11 cellular contexts compared by ENCODE assay signal in the genomic region with DNA sequence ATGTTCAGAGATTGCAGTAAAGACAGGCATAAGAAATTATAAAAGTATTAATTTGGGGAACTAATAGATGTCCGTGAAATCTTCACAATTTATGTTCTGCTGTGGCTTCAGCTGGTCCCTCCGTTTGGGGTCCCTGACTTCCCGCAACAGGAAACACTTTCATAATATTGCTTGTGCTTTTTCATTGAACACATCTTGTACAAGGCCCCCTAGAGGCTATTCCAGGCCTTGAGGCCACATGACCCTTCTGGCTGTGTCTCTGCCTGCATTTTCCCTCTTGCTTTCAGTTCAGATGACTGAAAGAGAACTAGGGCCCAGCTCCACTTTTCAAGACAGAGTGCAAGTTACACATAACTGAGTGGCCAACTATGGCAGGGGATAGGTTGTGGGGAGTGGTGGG. TPM values are rescaled to one million over a fixed set of nuclear protein-coding genes. Genes with fewer than 3 reads are reported as not detected.
DNase-seq lines count a peak whose midpoint lies in the region; ATAC-seq and TF ChIP-seq lines count a peak whose summit lies in the region.
"Had no signal": no experiment of that assay in that cellular context is flagged by ENCODE, and none has a peak within 500 bp of the region (broad histone marks: within the 10 kb centered on the region; RNA-seq: fewer than 3 reads in every experiment).

No MANE protein-coding gene starts in this region.

- H2AK5ac ChIP-seq in H9 (ENCODE audit: insufficient read length, low read length) = no peak overlapping the region

- H2BK5ac ChIP-seq in H9 (ENCODE audit: insufficient read length, low read length) = no peak overlapping the region

- H3K27ac ChIP-seq in H9 (ENCODE audit: insufficient read length, low read depth, low read length) = no peak overlapping the region
- H3K27ac ChIP-seq in PC-3 (ENCODE audit: low read length) = peak overlapping the region; percentile 84

- intact Hi-C loops in PC-3 (cut with micrococcal nuclease) = no loop called here

- H4K20me1 ChIP-seq in H9 (ENCODE audit: control insufficient read depth, insufficient read depth, insufficient read length) (no peaks in the 10 kb centered on the region), PC-3 (ENCODE audit: low read length) (no peaks in the 10 kb centered on the region)

- TF ChIP-seq CTCF in H9 (conservative IDR thresholded peaks at IDR 0.05) (peak; percentile 30; the same call in 1 of the 3 replicates), PC-3 (conservative IDR thresholded peaks at IDR 0.05; ENCODE audit: low read depth, low read length) (peak; percentile 42; the same call in 1 of the 2 replicates)

- H3T11ph ChIP-seq in H9 (ENCODE audit: low read length) = no peak overlapping the region

- H2BK20ac ChIP-seq in H9 (ENCODE audit: low read depth, low read length, poor library complexity, severe bottlenecking) = no peak overlapping the region

- H3K79me1 ChIP-seq in H9 (ENCODE audit: insufficient read depth, low read depth, low read length, poor library complexity, severe bottlenecking) = no peaks in the 10 kb centered on the region

- H3K4me3 Mint-ChIP-seq in H9 = no peak overlapping the region

- H2BK15ac ChIP-seq in H9 (ENCODE audit: low read depth, low read length) = no peak overlapping the region

- no TSS peak for BruUV-seq in PC-3 (replicated peaks; lab: Mats Ljungman, UMichigan)

- peak; percentile 16 for DNase-seq in SKM-1 treated with dmso at 0.1 percent for 144 hours (lab: John Stamatoyannopoulos, UW; ENCODE audit: unreplicated experiment)
- no peak for DNase-seq in SKM-1 (lab: John Stamatoyannopoulos, UW; ENCODE audit: unreplicated experiment)
- no peak for DNase-seq in H9
- DNase-seq in PC-3 = no peak
- DNase-seq in kidney tubule cell (ENCODE audit: low spot score) = peak; percentile 6
- no peak for DNase-seq in NCI-H2081 treated with DMSO at 0.1 percent for 48 hours (lab: John Stamatoyannopoulos, UW)
- no peak for DNase-seq in amygdala (lab: John Stamatoyannopoulos, UW)
- DNase-seq: EL, T1000 had no signal

- H2AFZ ChIP-seq in H9 (ENCODE audit: low read length) = no peak overlapping the region
- H2AFZ ChIP-seq in PC-3 (ENCODE audit: low read length) = no peak overlapping the region

- ATAC-seq in PC-3 (no peak), GM21367 (IDR thresholded peaks at IDR 0.05; ENCODE audit: unreplicated experiment) (no peak)
- ATAC-seq: Panc1 had no signal

- no peak overlapping the region for H4K8ac ChIP-seq in H9 (replicated peaks; ENCODE audit: insufficient read length, low read depth, low read length)

- H3K4ac ChIP-seq in H9 (ENCODE audit: low read depth, low read length) = no peak overlapping the region

- no peaks in the 10 kb centered on the region for H3K4me1 ChIP-seq in H9 (ENCODE audit: insufficient read depth, low read length)
- peaks cover 47% of the 10 kb centered on the region for H3K4me1 ChIP-seq in PC-3 (ENCODE audit: insufficient read depth, low read length)

- H3K9ac ChIP-seq in H9 (ENCODE audit: extremely low read depth, insufficient read length, low read length) (no peak overlapping the region), PC-3 (ENCODE audit: low read length) (no peak overlapping the region)

- H3K9me3 ChIP-seq in H9 (ENCODE audit: control insufficient read depth, low read depth, low read length) = peaks cover 11% of the 10 kb centered on the region
- peaks cover 11% of the 10 kb centered on the region; the same call in 1 of the 2 replicates for H3K9me3 ChIP-seq in PC-3 (ENCODE audit: low read length)

- H3K79me2 ChIP-seq in H9 (ENCODE audit: insufficient read depth, low read length) (no peaks in the 10 kb centered on the region), PC-3 (ENCODE audit: low read length) (no peaks in the 10 kb centered on the region)

- no peaks in the 10 kb centered on the region; the same call in 1 of the 2 replicates for H3K27me3 Mint-ChIP-seq in H9 (ENCODE audit: low read depth)

- no peak overlapping the region for H2BK120ac ChIP-seq in H9 (ENCODE audit: low read depth, low read length, poor library complexity, severe bottlenecking)

- no peak overlapping the region for H3K18ac ChIP-seq in H9 (ENCODE audit: insufficient read length, low read depth, low read length)

- H4K5ac ChIP-seq in H9 (ENCODE audit: insufficient read length, low read depth, low read length) = no peak overlapping the region

- no CpG with 5 or more reads among the region's 3 CpGs for WGBS in H9 (ENCODE audit: extremely low coverage, insufficient read length, low lambda C conversion rate)

- no peak overlapping the region for H3K4me2 ChIP-seq in H9 (ENCODE audit: insufficient read depth, insufficient read length, low read length)
- peak overlapping the region; percentile 2; the same call in 1 of the 2 replicates for H3K4me2 ChIP-seq in PC-3 (ENCODE audit: low read length)

- no peaks in the 10 kb centered on the region for H3K9me2 ChIP-seq in PC-3 (replicated peaks; ENCODE audit: low read length)

- no peaks in the 10 kb centered on the region for H3K27me3 ChIP-seq in H9 (ENCODE audit: insufficient read depth, low read length)
- no peaks in the 10 kb centered on the region for H3K27me3 ChIP-seq in PC-3 (ENCODE audit: low read length)

- CTCF ChIA-PET in PC-3 (lab: Charles Lee) = no interaction called here

- peaks cover 14% of the 10 kb centered on the region for H3K36me3 ChIP-seq in PC-3 (ENCODE audit: low read depth, low read length)

- POLR2A ChIA-PET in PC-3 (lab: Charles Lee; ENCODE audit: unreplicated experiment) = no interaction called here

- no peak overlapping the region; a peak in 1 of 7 replicates for H3K27ac Mint-ChIP-seq in H9

- peaks cover 5% of the 10 kb centered on the region for H3F3A ChIP-seq in PC-3 (ENCODE audit: low read length, unreplicated experiment)

- no peak overlapping the region for H3K23ac ChIP-seq in H9 (ENCODE audit: insufficient read length, low read depth, low read length)

- H3K4me3 ChIP-seq in PC-3 (ENCODE audit: low read length) = no peak overlapping the region

- peaks cover 25 to 36% (median 33%) of the 10 kb centered on the region in 3 experiments for H3K36me3 Mint-ChIP-seq in H9 (ENCODE audit: insufficient read depth in 1 of 3, low read depth in 3 of 3)

- H3K23me2 ChIP-seq in H9 (ENCODE audit: insufficient read length, low read depth, low read length, poor library complexity, severe bottlenecking) = no peaks in the 10 kb centered on the region

- H3K4me1 Mint-ChIP-seq in H9 = peaks cover 0 to 7% of the 10 kb centered on the region in 2 experiments; a peak in 2 of 4 replicates

- H4K91ac ChIP-seq in H9 (ENCODE audit: insufficient read length, low read depth, low read length) = no peak overlapping the region

- no peak overlapping the region for H2BK12ac ChIP-seq in H9 (ENCODE audit: insufficient read length, low read depth, low read length)

- no peak overlapping the region for H3K14ac ChIP-seq in H9 (ENCODE audit: insufficient read depth, low read length)

- no peak overlapping the region for H3K56ac ChIP-seq in H9 (ENCODE audit: insufficient read length, low read depth, low read length)

- H3K9me3 Mint-ChIP-seq in H9 = peaks cover 24 to 27% of the 10 kb centered on the region in 2 experiments

RNA-seq across cellular contexts. Expression of a gene that starts 26.5 kb away (rescaled TPM):
- total RNA-seq in H9 (2021) (13.6 and 15.1 TPM in 2 replicates), PC-3 (2014; rRNA removed) (7.7 and 8.9 TPM in 2 replicates)

RNA-seq across cellular contexts. Expression of a gene that starts 26.7 kb away (rescaled TPM):
- total RNA-seq in H9 (2021) (29.1 and 32.0 TPM in 2 replicates), PC-3 (2014; rRNA removed) (10.5 and 17.0 TPM in 2 replicates)

RNA-seq across cellular contexts. Expression of a gene that starts 55.6 kb away (rescaled TPM):
- total RNA-seq in H9 (2021) (14.0 and 15.1 TPM in 2 replicates), PC-3 (2014; rRNA removed) (12.1 and 15.6 TPM in 2 replicates)

Comparison
In these comparisons a context has a peak if more than half of its experiments do, and no peak if none do; other contexts are left out.
1. DNase-seq: peak in SKM-1 treated with dmso at 0.1 percent for 144 hours (single experiment) and kidney tubule cell (single experiment); none in SKM-1 (single experiment), H9 (single experiment), PC-3 (single experiment), NCI-H2081 treated with DMSO at 0.1 percent for 48 hours (single experiment) and amygdala (0 of 56).